8 cellular contexts compared by ENCODE assay signal in the genomic region with DNA sequence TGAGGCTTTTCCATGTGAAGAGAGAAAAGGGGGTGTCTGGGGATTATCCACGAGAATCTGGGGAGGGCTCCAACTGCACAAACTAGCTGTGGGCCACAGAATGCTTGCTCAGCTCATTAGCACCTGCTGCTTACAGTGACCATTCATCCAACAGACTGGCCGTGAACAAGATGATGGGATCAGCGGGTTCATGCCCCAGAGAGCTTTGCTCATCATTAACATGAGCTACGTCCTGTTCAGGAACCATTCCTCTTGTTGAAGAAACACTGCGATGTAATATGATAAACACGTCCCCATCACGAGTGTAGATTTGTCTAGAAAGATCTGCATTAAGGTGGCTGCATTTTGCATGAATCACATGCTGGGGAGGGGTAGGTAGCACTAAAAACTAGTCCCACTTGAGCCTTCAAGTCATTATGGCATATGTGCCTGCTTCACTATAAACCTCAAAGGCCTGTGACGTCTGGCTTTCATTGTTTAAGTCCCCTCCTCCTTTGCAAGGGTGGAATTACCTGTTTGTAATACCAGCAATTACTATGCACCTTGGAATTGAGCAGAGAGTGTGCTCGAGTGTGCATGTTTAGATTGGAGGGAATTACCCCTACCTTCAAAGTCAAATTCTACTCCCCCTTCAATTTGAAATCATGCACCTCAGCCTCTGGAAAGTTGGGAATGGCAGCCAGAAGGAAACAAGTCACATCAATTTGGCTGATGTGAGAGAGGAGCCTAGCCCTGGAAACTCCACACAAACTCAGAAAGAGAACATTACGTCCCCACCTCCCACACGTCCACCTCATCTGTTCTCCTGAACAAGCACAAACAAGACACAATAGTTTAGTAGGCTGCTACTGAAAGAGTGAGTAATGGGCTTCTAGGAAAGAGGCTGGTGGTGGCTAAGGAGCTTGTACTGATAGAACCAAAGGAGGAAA. TPM values are rescaled to one million over a fixed set of nuclear protein-coding genes. Genes with fewer than 3 reads are reported as not detected.
A peak's percentile ranks its signal among the peaks of the same experiment; 100 is the strongest.
DNase-seq lines count a peak whose midpoint lies in the region; ATAC-seq and TF ChIP-seq lines count a peak whose summit lies in the region.

No MANE protein-coding gene starts in this region.

- H3K4me1 ChIP-seq in sigmoid colon (peaks cover 0 to 52% (median 46%) of the 10 kb centered on the region in 4 donors), MM.1S (ENCODE audit: low read length) (peaks cover 22% of the 10 kb centered on the region)

- H3K4me3 ChIP-seq in SK-N-MC (no peak overlapping the region), dorsolateral prefrontal cortex (peak overlapping the region in 17 of 59 donors; percentile 7 to 100 (median 82)), sigmoid colon (no peak overlapping the region), MM.1S (ENCODE audit: low read length) (no peak overlapping the region)

- peaks cover 8% of the 10 kb centered on the region; the same call in 1 of the 2 replicates for H4K20me1 ChIP-seq in MM.1S (ENCODE audit: insufficient read depth, low read length)

- H3K4me2 ChIP-seq in MM.1S (ENCODE audit: low read depth, low read length): no peak overlapping the region

- TF ChIP-seq POLR2A in sigmoid colon (IDR thresholded peaks at IDR 0.05): no peak

- H3K27me3 ChIP-seq in dorsolateral prefrontal cortex (no peaks in the 10 kb centered on the region), sigmoid colon (no peaks in the 10 kb centered on the region), MM.1S (replicated peaks; ENCODE audit: insufficient read depth, low read length) (no peaks in the 10 kb centered on the region)

- H3F3A ChIP-seq in MM.1S (ENCODE audit: insufficient read depth, low read length): peaks cover 7% of the 10 kb centered on the region; the same call in 1 of the 2 replicates

- H3K27ac ChIP-seq in SK-N-MC (peak overlapping the region; percentile 6; the same call in 1 of the 2 replicates), dorsolateral prefrontal cortex (peak overlapping the region in 55 of 59 donors; percentile 36 to 97 (median 89)), sigmoid colon (peak overlapping the region; percentile 37 to 87 (median 79)), MM.1S (ENCODE audit: low read length) (no peak overlapping the region)

- TF ChIP-seq EP300 in sigmoid colon (IDR thresholded peaks at IDR 0.05): no peak

- peaks cover 91% of the 10 kb centered on the region for H3K79me2 ChIP-seq in MM.1S (ENCODE audit: low read length)

- no peak overlapping the region for H2AFZ ChIP-seq in MM.1S (ENCODE audit: low read length)

- 29 to 63% methylated on average over 11 of the region's 11 CpGs for WGBS in sigmoid colon, 2 donors

- H3K36me3 ChIP-seq in SK-N-MC (ENCODE audit: insufficient read depth, low read length): peaks cover 60% of the 10 kb centered on the region
- H3K36me3 ChIP-seq in sigmoid colon: peaks cover 0 to 32% (median 8%) of the 10 kb centered on the region in 4 donors
- H3K36me3 ChIP-seq in MM.1S (replicated peaks; ENCODE audit: insufficient read depth, low read length): 0 out of 2 replicates have a peak, but pooled peaks cover 3% of the 10 kb centered on the region

- H3K9ac ChIP-seq in SK-N-MC (ENCODE audit: insufficient read length) (peak overlapping the region; percentile 100), MM.1S (ENCODE audit: low read length) (no peak overlapping the region)

- DNase-seq in CD1c-positive myeloid dendritic cell (ENCODE audit: extremely low spot score): peak; percentile 55
- no peak for DNase-seq in SK-N-MC (ENCODE audit: low read depth, low spot score)
- peak in 4 of 10 donors; percentile 33 to 65 (median 52) for DNase-seq in dorsolateral prefrontal cortex
- no peak for DNase-seq in sigmoid colon
- no peak for DNase-seq in NOMO-1 treated with dmso at 0.1 percent for 144 hours (lab: John Stamatoyannopoulos, UW; ENCODE audit: unreplicated experiment)
- DNase-seq in AG08395 (ENCODE audit: low spot score): no peak
- no peak for DNase-seq in MM.1S
- no peak for DNase-seq in left lobe of liver (ENCODE audit: low spot score)

- intact Hi-C loops in dorsolateral prefrontal cortex (cut with DNase I): loop anchor here (10.0 kb wide), 3 partner anchors 251 to 379 kb away; no protein-coding TSS in a partner anchor
- intact Hi-C loops in sigmoid colon (cut with DNase I): loop anchor here (10.0 kb wide), 1 partner anchor 161 kb away; no protein-coding TSS in a partner anchor

- TF ChIP-seq CTCF in dorsolateral prefrontal cortex (IDR thresholded peaks at IDR 0.05 in 54 of 56, conservative IDR thresholded peaks at IDR 0.05 in 2 of 56; ENCODE audit: low read depth in 1 of 56, partially characterized antibody in 56 of 56): no peak
- TF ChIP-seq CTCF in sigmoid colon (IDR thresholded peaks at IDR 0.05): no peak
- no peak for TF ChIP-seq CTCF in MM.1S (IDR thresholded peaks at IDR 0.05; ENCODE audit: low read length)

- no peaks in the 10 kb centered on the region for H3K9me2 ChIP-seq in MM.1S (replicated peaks; ENCODE audit: insufficient read depth, low read length)

- H3K9me3 ChIP-seq in SK-N-MC (ENCODE audit: low read depth, low read length): no peaks in the 10 kb centered on the region
- H3K9me3 ChIP-seq in sigmoid colon: no peaks in the 10 kb centered on the region
- H3K9me3 ChIP-seq in MM.1S (replicated peaks; ENCODE audit: insufficient read depth, low read length): no peaks in the 10 kb centered on the region

- no peak for ATAC-seq in left lobe of liver

RNA-seq across cellular contexts. Expression of gene PLAGL2, which starts 3.7 kb away (rescaled TPM):
- total RNA-seq in dorsolateral prefrontal cortex (10 to 100 TPM in 59 of 120 experiments, 1 to 10 TPM in 61; 6.0 to 16.0 (median 10.0) TPM), sigmoid colon (1 to 10 TPM; 3.3 to 5.6 (median 4.6) TPM), left lobe of liver (2.8 TPM)
- 10 to 100 TPM in 1 of 3 donors, 1 to 10 TPM in 2; 3.0 to 12.5 (median 8.1) TPM for polyA plus RNA-seq in sigmoid colon

RNA-seq across cellular contexts. Expression of gene POFUT1, which starts 3.9 kb away (rescaled TPM):
- 10 to 100 TPM; 10.1 to 21.0 (median 14.4) TPM for total RNA-seq in dorsolateral prefrontal cortex
- 10 to 100 TPM; 23.5 to 31.6 (median 27.8) TPM for total RNA-seq in sigmoid colon
- polyA plus RNA-seq in sigmoid colon: 10 to 100 TPM in 2 of 3 donors, 1 to 10 TPM in 1; 7.2 to 25.3 (median 10.6) TPM
- total RNA-seq in left lobe of liver: 39.2 TPM
